Comparison of ENCODE assay signal across 1 cellular context in genomic region chr2:221200184-221200839, GRCh38.
TF ChIP-seq lines count a peak whose summit lies in the region.

No MANE protein-coding gene starts in this region.

TF ChIP-seq in WTC11, 78 proteins besides CTCF, POLR2A, EP300 and RAD21 (continued from another document):
- TF ChIP-seq AR (CRISPR knock-in tag; IDR thresholded peaks at IDR 0.05) (no peak), ZBTB43 (CRISPR knock-in tag; IDR thresholded peaks at IDR 0.05) (no peak), SMAD3 (CRISPR knock-in tag; IDR thresholded peaks at IDR 0.05; ENCODE audit: borderline replicate concordance) (no peak), NFE2L1 (CRISPR knock-in tag; IDR thresholded peaks at IDR 0.05) (no peak), ZNF317 (CRISPR knock-in tag; IDR thresholded peaks at IDR 0.05; ENCODE audit: borderline replicate concordance, low read depth) (no peak), AFF4 (CRISPR knock-in tag; IDR thresholded peaks at IDR 0.05; ENCODE audit: borderline replicate concordance) (no peak), GRHL2 (CRISPR knock-in tag; IDR thresholded peaks at IDR 0.05; ENCODE audit: insufficient replicate concordance, severe bottlenecking) (no peak), EMX1 (CRISPR knock-in tag; IDR thresholded peaks at IDR 0.05) (no peak), IRF1 (CRISPR knock-in tag; IDR thresholded peaks at IDR 0.05) (no peak), ELF4 (CRISPR knock-in tag; IDR thresholded peaks at IDR 0.05; ENCODE audit: low read depth) (no peak)
- TF ChIP-seq, protein P1, sequence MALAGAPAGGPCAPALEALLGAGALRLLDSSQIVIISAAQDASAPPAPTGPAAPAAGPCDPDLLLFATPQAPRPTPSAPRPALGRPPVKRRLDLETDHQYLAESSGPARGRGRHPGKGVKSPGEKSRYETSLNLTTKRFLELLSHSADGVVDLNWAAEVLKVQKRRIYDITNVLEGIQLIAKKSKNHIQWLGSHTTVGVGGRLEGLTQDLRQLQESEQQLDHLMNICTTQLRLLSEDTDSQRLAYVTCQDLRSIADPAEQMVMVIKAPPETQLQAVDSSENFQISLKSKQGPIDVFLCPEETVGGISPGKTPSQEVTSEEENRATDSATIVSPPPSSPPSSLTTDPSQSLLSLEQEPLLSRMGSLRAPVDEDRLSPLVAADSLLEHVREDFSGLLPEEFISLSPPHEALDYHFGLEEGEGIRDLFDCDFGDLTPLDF (CRISPR knock-in tag; IDR thresholded peaks at IDR 0.05) = no peak
